In the genomic region with DNA sequence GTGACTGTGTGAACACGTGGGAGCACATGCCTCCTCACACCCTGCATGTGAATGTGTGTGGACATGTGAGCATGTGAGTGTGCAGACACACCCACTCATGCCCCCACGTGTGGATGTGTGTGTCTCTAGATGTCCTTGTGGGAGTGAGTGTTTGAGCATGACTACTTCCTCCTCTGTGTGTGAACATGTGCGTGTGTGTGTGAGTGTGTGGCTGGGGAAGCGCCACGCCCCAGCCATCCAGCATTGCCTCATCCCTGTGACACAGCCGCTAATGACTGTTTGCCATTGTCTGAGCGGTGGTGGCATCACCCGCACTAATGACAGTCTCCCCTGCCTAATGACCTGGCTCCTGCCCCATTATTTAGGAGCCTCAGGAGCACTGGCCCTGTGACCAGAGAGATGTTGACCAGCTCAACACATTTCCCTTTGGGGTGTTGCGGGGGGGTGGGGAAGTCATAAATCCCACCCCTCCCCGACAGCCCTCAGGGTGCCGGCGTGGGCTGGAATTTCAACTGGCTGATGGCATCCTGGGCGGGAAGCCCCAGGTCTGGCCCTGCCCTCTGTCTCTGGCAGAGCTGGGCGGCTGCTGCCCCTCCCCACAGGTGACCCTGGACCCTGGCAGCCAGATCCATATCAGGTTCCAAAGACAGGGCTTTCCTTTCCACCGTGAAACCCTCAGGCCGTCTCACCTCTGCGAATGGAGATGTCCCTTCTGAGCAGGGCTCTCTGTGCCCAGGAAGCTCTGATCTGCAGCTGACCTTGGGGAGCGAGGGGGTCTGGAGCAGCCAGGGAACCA, we compare ENCODE assay signal across 1 cellular context.
A peak's percentile ranks its signal among the peaks of the same experiment; 100 is the strongest.
TF ChIP-seq lines count a peak whose summit lies in the region.

No MANE protein-coding gene starts in this region.

TF ChIP-seq in HEK293, 187 proteins besides CTCF, POLR2A, EP300 and RAD21 (continued from another document and continues in another):
- TF ChIP-seq, protein P1, sequence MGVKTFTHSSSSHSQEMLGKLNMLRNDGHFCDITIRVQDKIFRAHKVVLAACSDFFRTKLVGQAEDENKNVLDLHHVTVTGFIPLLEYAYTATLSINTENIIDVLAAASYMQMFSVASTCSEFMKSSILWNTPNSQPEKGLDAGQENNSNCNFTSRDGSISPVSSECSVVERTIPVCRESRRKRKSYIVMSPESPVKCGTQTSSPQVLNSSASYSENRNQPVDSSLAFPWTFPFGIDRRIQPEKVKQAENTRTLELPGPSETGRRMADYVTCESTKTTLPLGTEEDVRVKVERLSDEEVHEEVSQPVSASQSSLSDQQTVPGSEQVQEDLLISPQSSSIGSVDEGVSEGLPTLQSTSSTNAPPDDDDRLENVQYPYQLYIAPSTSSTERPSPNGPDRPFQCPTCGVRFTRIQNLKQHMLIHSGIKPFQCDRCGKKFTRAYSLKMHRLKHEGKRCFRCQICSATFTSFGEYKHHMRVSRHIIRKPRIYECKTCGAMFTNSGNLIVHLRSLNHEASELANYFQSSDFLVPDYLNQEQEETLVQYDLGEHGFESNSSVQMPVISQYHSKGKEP (tag by site-specific recombination; IDR thresholded peaks at IDR 0.05) = no peak
- TF ChIP-seq ZFP41 (tag by site-specific recombination; IDR thresholded peaks at IDR 0.05; ENCODE audit: borderline replicate concordance) (no peak), SP3 (tag by site-specific recombination; IDR thresholded peaks at IDR 0.05) (no peak), ZXDB (tag by site-specific recombination; IDR thresholded peaks at IDR 0.05) (no peak), ZNF670 (tag by site-specific recombination; IDR thresholded peaks at IDR 0.05; ENCODE audit: low read depth) (no peak), ZNF792 (tag by site-specific recombination; IDR thresholded peaks at IDR 0.05) (peak; percentile 31; the same call in 1 of the 2 replicates), ZIC2 (tag by site-specific recombination; IDR thresholded peaks at IDR 0.05) (no peak; the same call in 1 of the 2 replicates), TCF7L2 (IDR thresholded peaks at IDR 0.05; ENCODE audit: borderline replicate concordance, low read depth, low read length) (no peak), HOXA7 (CRISPR knock-in tag; IDR thresholded peaks at IDR 0.05; ENCODE audit: borderline replicate concordance) (no peak), ZNF658 (tag by site-specific recombination; IDR thresholded peaks at IDR 0.05) (no peak), SP2 (tag by site-specific recombination; IDR thresholded peaks at IDR 0.05) (no peak; the same call in 1 of the 2 replicates), ZNF211 (tag by site-specific recombination; IDR thresholded peaks at IDR 0.05; ENCODE audit: low read depth) (0 out of 2 replicates have a peak, but pooled peaks have one; percentile 35), ZNF423 (tag by site-specific recombination; IDR thresholded peaks at IDR 0.05) (no peak), ZNF664 (tag by site-specific recombination; IDR thresholded peaks at IDR 0.05) (no peak), ZNF629 (tag by site-specific recombination; IDR thresholded peaks at IDR 0.05) (peak; percentile 85), ZNF10 (tag by site-specific recombination; IDR thresholded peaks at IDR 0.05) (no peak)
- TF ChIP-seq, protein P2, sequence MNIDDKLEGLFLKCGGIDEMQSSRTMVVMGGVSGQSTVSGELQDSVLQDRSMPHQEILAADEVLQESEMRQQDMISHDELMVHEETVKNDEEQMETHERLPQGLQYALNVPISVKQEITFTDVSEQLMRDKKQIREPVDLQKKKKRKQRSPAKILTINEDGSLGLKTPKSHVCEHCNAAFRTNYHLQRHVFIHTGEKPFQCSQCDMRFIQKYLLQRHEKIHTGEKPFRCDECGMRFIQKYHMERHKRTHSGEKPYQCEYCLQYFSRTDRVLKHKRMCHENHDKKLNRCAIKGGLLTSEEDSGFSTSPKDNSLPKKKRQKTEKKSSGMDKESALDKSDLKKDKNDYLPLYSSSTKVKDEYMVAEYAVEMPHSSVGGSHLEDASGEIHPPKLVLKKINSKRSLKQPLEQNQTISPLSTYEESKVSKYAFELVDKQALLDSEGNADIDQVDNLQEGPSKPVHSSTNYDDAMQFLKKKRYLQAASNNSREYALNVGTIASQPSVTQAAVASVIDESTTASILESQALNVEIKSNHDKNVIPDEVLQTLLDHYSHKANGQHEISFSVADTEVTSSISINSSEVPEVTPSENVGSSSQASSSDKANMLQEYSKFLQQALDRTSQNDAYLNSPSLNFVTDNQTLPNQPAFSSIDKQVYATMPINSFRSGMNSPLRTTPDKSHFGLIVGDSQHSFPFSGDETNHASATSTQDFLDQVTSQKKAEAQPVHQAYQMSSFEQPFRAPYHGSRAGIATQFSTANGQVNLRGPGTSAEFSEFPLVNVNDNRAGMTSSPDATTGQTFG (tag by site-specific recombination; IDR thresholded peaks at IDR 0.05; ENCODE audit: borderline replicate concordance) = peak; percentile 70; the same call in 1 of the 2 replicates
- TF ChIP-seq, protein P3, sequence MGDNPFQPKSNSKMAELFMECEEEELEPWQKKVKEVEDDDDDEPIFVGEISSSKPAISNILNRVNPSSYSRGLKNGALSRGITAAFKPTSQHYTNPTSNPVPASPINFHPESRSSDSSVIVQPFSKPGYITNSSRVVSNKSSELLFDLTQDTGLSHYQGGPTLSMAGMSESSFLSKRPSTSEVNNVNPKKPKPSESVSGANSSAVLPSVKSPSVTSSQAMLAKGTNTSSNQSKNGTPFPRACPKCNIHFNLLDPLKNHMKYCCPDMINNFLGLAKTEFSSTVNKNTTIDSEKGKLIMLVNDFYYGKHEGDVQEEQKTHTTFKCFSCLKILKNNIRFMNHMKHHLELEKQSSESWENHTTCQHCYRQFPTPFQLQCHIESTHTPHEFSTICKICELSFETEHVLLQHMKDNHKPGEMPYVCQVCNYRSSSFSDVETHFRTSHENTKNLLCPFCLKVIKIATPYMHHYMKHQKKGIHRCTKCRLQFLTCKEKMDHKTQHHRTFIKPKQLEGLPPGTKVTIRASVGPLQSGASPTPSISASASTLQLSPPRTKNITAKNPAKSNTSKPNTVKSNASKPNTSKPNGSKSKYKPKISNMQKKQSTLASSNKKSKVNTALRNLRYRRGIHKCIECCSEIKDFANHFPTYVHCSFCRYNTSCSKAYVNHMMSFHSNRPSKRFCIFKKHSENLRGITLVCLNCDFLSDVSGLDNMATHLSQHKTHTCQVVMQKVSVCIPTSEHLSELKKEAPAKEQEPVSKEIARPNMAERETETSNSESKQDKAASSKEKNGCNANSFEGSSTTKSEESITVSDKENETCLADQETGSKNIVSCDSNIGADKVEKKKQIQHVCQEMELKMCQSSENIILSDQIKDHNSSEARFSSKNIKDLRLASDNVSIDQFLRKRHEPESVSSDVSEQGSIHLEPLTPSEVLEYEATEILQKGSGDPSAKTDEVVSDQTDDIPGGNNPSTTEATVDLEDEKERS (tag by site-specific recombination; IDR thresholded peaks at IDR 0.05) = no peak
- TF ChIP-seq, protein P4, sequence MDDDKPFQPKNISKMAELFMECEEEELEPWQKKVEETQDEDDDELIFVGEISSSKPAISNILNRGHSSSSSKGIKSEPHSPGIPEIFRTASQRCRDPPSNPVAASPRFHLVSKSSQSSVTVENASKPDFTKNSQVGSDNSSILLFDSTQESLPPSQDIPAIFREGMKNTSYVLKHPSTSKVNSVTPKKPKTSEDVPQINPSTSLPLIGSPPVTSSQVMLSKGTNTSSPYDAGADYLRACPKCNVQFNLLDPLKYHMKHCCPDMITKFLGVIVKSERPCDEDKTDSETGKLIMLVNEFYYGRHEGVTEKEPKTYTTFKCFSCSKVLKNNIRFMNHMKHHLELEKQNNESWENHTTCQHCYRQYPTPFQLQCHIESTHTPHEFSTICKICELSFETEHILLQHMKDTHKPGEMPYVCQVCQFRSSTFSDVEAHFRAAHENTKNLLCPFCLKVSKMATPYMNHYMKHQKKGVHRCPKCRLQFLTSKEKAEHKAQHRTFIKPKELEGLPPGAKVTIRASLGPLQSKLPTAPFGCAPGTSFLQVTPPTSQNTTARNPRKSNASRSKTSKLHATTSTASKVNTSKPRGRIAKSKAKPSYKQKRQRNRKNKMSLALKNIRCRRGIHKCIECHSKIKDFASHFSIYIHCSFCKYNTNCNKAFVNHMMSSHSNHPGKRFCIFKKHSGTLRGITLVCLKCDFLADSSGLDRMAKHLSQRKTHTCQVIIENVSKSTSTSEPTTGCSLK (tag by site-specific recombination; IDR thresholded peaks at IDR 0.05) = no peak
- TF ChIP-seq, protein P5, sequence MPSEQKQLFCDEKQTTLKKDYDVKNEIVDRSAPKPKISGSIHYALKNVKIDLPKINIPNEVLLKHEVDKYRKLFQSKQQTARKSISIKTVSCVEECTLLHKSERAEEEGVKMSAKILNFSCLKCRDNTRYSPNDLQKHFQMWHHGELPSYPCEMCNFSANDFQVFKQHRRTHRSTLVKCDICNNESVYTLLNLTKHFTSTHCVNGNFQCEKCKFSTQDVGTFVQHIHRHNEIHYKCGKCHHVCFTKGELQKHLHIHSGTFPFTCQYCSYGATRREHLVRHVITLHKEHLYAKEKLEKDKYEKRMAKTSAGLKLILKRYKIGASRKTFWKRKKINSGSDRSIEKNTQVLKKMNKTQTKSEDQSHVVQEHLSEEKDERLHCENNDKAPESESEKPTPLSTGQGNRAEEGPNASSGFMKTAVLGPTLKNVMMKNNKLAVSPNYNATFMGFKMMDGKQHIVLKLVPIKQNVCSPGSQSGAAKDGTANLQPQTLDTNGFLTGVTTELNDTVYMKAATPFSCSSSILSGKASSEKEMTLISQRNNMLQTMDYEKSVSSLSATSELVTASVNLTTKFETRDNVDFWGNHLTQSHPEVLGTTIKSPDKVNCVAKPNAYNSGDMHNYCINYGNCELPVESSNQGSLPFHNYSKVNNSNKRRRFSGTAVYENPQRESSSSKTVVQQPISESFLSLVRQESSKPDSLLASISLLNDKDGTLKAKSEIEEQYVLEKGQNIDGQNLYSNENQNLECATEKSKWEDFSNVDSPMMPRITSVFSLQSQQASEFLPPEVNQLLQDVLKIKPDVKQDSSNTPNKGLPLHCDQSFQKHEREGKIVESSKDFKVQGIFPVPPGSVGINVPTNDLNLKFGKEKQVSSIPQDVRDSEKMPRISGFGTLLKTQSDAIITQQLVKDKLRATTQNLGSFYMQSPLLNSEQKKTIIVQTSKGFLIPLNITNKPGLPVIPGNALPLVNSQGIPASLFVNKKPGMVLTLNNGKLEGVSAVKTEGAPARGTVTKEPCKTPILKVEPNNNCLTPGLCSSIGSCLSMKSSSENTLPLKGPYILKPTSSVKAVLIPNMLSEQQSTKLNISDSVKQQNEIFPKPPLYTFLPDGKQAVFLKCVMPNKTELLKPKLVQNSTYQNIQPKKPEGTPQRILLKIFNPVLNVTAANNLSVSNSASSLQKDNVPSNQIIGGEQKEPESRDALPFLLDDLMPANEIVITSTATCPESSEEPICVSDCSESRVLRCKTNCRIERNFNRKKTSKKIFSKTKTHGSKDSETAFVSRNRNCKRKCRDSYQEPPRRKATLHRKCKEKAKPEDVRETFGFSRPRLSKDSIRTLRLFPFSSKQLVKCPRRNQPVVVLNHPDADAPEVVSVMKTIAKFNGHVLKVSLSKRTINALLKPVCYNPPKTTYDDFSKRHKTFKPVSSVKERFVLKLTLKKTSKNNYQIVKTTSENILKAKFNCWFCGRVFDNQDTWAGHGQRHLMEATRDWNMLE (tag by site-specific recombination; conservative IDR thresholded peaks at IDR 0.05; ENCODE audit: low read depth) = no peak
- TF ChIP-seq, protein P6, sequence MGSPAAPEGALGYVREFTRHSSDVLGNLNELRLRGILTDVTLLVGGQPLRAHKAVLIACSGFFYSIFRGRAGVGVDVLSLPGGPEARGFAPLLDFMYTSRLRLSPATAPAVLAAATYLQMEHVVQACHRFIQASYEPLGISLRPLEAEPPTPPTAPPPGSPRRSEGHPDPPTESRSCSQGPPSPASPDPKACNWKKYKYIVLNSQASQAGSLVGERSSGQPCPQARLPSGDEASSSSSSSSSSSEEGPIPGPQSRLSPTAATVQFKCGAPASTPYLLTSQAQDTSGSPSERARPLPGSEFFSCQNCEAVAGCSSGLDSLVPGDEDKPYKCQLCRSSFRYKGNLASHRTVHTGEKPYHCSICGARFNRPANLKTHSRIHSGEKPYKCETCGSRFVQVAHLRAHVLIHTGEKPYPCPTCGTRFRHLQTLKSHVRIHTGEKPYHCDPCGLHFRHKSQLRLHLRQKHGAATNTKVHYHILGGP (tag by site-specific recombination; IDR thresholded peaks at IDR 0.05) = no peak
- TF ChIP-seq, protein P7, sequence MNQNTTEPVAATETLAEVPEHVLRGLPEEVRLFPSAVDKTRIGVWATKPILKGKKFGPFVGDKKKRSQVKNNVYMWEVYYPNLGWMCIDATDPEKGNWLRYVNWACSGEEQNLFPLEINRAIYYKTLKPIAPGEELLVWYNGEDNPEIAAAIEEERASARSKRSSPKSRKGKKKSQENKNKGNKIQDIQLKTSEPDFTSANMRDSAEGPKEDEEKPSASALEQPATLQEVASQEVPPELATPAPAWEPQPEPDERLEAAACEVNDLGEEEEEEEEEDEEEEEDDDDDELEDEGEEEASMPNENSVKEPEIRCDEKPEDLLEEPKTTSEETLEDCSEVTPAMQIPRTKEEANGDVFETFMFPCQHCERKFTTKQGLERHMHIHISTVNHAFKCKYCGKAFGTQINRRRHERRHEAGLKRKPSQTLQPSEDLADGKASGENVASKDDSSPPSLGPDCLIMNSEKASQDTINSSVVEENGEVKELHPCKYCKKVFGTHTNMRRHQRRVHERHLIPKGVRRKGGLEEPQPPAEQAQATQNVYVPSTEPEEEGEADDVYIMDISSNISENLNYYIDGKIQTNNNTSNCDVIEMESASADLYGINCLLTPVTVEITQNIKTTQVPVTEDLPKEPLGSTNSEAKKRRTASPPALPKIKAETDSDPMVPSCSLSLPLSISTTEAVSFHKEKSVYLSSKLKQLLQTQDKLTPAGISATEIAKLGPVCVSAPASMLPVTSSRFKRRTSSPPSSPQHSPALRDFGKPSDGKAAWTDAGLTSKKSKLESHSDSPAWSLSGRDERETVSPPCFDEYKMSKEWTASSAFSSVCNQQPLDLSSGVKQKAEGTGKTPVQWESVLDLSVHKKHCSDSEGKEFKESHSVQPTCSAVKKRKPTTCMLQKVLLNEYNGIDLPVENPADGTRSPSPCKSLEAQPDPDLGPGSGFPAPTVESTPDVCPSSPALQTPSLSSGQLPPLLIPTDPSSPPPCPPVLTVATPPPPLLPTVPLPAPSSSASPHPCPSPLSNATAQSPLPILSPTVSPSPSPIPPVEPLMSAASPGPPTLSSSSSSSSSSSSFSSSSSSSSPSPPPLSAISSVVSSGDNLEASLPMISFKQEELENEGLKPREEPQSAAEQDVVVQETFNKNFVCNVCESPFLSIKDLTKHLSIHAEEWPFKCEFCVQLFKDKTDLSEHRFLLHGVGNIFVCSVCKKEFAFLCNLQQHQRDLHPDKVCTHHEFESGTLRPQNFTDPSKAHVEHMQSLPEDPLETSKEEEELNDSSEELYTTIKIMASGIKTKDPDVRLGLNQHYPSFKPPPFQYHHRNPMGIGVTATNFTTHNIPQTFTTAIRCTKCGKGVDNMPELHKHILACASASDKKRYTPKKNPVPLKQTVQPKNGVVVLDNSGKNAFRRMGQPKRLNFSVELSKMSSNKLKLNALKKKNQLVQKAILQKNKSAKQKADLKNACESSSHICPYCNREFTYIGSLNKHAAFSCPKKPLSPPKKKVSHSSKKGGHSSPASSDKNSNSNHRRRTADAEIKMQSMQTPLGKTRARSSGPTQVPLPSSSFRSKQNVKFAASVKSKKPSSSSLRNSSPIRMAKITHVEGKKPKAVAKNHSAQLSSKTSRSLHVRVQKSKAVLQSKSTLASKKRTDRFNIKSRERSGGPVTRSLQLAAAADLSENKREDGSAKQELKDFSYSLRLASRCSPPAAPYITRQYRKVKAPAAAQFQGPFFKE (tag by site-specific recombination; IDR thresholded peaks at IDR 0.05; ENCODE audit: borderline replicate concordance) = no peak; the same call in 1 of the 2 replicates
- TF ChIP-seq, protein P8, sequence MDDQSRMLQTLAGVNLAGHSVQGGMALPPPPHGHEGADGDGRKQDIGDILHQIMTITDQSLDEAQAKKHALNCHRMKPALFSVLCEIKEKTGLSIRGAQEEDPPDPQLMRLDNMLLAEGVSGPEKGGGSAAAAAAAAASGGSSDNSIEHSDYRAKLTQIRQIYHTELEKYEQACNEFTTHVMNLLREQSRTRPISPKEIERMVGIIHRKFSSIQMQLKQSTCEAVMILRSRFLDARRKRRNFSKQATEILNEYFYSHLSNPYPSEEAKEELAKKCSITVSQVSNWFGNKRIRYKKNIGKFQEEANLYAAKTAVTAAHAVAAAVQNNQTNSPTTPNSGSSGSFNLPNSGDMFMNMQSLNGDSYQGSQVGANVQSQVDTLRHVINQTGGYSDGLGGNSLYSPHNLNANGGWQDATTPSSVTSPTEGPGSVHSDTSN (CRISPR knock-in tag; IDR thresholded peaks at IDR 0.05) = no peak
